12 cellular contexts compared by ENCODE assay signal in the genomic region with DNA sequence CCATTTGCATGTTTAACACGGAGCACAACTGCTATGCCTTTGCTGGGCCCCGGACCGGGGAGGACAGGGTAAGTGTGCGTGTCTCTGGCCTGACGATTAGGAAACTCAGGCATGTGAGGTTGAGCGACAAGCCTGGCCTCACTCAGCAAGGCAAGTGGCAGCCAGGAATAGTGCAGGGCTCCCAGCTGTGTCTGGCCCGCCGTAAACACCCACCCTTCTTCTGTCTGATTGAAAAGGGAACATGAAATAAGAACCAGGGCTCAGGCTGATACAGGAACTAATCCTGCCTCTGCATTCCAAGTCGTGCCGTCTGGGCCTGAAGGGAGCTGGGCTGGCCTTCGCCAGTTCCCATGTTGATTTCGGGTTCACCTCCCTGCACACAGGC. TPM values are rescaled to one million over a fixed set of nuclear protein-coding genes. Genes with fewer than 3 reads are reported as not detected.
DNase-seq lines count a peak whose midpoint lies in the region; ATAC-seq and TF ChIP-seq lines count a peak whose summit lies in the region.
"Had no signal": no experiment of that assay in that cellular context is flagged by ENCODE, and none has a peak within 500 bp of the region (broad histone marks: within the 10 kb centered on the region; RNA-seq: fewer than 3 reads in every experiment).

No MANE protein-coding gene starts in this region.

- peaks cover 7% of the 10 kb centered on the region for H3K4me1 Mint-ChIP-seq in activated T-helper 17 cell treated with anti-CD3 and anti-CD28 coated beads, Interleukin-2, amount 50 U/mL, for 72 hours

- ATAC-seq in activated T-helper 17 cell treated with anti-CD3 and anti-CD28 coated beads, Interleukin-2, amount 50 U/mL, for 72 hours (replicated peaks), result no peak
- ATAC-seq in lower lobe of right lung, result peak; percentile 36 to 61
- ATAC-seq in activated CD4-positive, CD25-positive, alpha-beta regulatory T cell treated with anti-CD3 and anti-CD28 coated beads, Interleukin-2, amount 50 U/mL, for 24 hours, result no peak

- H3K9me3 ChIP-seq in A673 (ENCODE audit: low read depth, low read length, poor library complexity, severe bottlenecking), result no peaks in the 10 kb centered on the region
- H3K9me3 ChIP-seq in lower lobe of right lung, result no peaks in the 10 kb centered on the region

- no peak overlapping the region for H3K4me3 ChIP-seq in A673 (ENCODE audit: low read depth, low read length, poor library complexity, severe bottlenecking)
- H3K4me3 ChIP-seq in H7 (ENCODE audit: insufficient read depth, low read depth, low read length), result no peak overlapping the region
- no peak overlapping the region for H3K4me3 ChIP-seq in lower lobe of right lung

- H3K27ac ChIP-seq in A673 (ENCODE audit: low read depth, low read length, poor library complexity, severe bottlenecking), result peak overlapping the region; percentile 94
- H3K27ac ChIP-seq in lower lobe of right lung, result peak overlapping the region; percentile 82

- no peaks in the 10 kb centered on the region for H3K27me3 Mint-ChIP-seq in activated T-helper 17 cell treated with anti-CD3 and anti-CD28 coated beads, Interleukin-2, amount 50 U/mL, for 72 hours

- no peak for TF ChIP-seq CTCF in A673 (conservative IDR thresholded peaks at IDR 0.05; ENCODE audit: low read depth, low read length)
- no peak for TF ChIP-seq CTCF in lower lobe of right lung (IDR thresholded peaks at IDR 0.05)

- no TSS peak for BruUV-seq in A673 (replicated peaks; lab: Mats Ljungman, UMichigan)

- DNase-seq in A673 (ENCODE audit: low spot score), result peak; percentile 53
- peak; percentile 43 for DNase-seq in H7
- DNase-seq in lower lobe of right lung, result peak; percentile 71
- DNase-seq in NCI-H2029 treated with DMSO at 0.1 percent for 48 hours (lab: John Stamatoyannopoulos, UW), result no peak
- DNase-seq in NCI-H446 treated with DMSO at 0.1 percent for 48 hours (lab: John Stamatoyannopoulos, UW), result no peak
- no peak for DNase-seq in hepatic stellate cell (ENCODE audit: low spot score)
- DNase-seq: activated effector memory CD4-positive, alpha-beta T cell treated with anti-CD3 and anti-CD28 coated beads, Interleukin-2, amount 50 U/mL, for 16 hours; HFFc6; NCI-H524; stimulated activated CD4-positive, alpha-beta T cell treated with anti-CD3 and anti-CD28 coated beads, Interleukin-4, amount 100 ng/mL, for 1 hour had no signal

- H3K27ac Mint-ChIP-seq in activated T-helper 17 cell treated with anti-CD3 and anti-CD28 coated beads, Interleukin-2, amount 50 U/mL, for 72 hours, result no peak overlapping the region
- H3K27ac Mint-ChIP-seq: HFFc6 had no signal

- H3K9me3 Mint-ChIP-seq in activated T-helper 17 cell treated with anti-CD3 and anti-CD28 coated beads, Interleukin-2, amount 50 U/mL, for 72 hours, result no peaks in the 10 kb centered on the region
- H3K9me3 Mint-ChIP-seq: HFFc6 had no signal

- POLR2A ChIA-PET in A673 (lab: Charles Lee; ENCODE audit: low non-redundant PET), result no interaction called here

- H3K4me1 ChIP-seq in A673 (ENCODE audit: insufficient read depth, low read length, poor library complexity, severe bottlenecking), result peaks cover 43% of the 10 kb centered on the region
- H3K4me1 ChIP-seq in lower lobe of right lung, result peaks cover 43% of the 10 kb centered on the region

- CTCF ChIA-PET in A673 (lab: Charles Lee), result no interaction called here

- H3K36me3 Mint-ChIP-seq in activated T-helper 17 cell treated with anti-CD3 and anti-CD28 coated beads, Interleukin-2, amount 50 U/mL, for 72 hours (ENCODE audit: low read depth), result peaks cover 10% of the 10 kb centered on the region

- intact Hi-C loops in A673 (cut with micrococcal nuclease; ENCODE audit: unreplicated experiment), result loop anchor here (5.0 kb wide), 1 partner anchor 47 kb away; no protein-coding TSS in a partner anchor
- intact Hi-C loops in lower lobe of right lung (cut with DNase I), result no loop called here

- no peaks in the 10 kb centered on the region for H3K36me3 ChIP-seq in A673 (ENCODE audit: insufficient read depth, low read length, poor library complexity, severe bottlenecking)
- H3K36me3 ChIP-seq in H7 (replicated peaks; ENCODE audit: control insufficient read depth, insufficient read depth, low read length), result no peaks in the 10 kb centered on the region
- H3K36me3 ChIP-seq in lower lobe of right lung, result peaks cover 6% of the 10 kb centered on the region

- H3K4me3 Mint-ChIP-seq in activated T-helper 17 cell treated with anti-CD3 and anti-CD28 coated beads, Interleukin-2, amount 50 U/mL, for 72 hours, result peak overlapping the region; percentile 85
- H3K4me3 Mint-ChIP-seq: HFFc6 had no signal

- H3K27me3 ChIP-seq in A673 (replicated peaks; ENCODE audit: insufficient read depth, low read depth, low read length, poor library complexity) (no peaks in the 10 kb centered on the region), H7 (ENCODE audit: control insufficient read depth, insufficient read depth, low read length) (no peaks in the 10 kb centered on the region), lower lobe of right lung (ENCODE audit: low read depth) (no peaks in the 10 kb centered on the region)

RNA-seq across cellular contexts. Expression of a gene that starts 22.2 kb away (rescaled TPM):
- total RNA-seq in A673 (2021) (0.84 and 1.7 TPM in 2 replicates), lower lobe of right lung (18.3 TPM)
- 1.6 and 3.4 TPM in 2 replicates for total RNA-seq in H7 (2014; rRNA removed; shearing (Covaris generic))
- total RNA-seq in activated T-helper 17 cell treated with anti-CD3 and anti-CD28 coated beads, Interleukin-2, amount 50 U/mL, for 72 hours, result 10 to 100 TPM; 29.1 to 50.2 TPM

RNA-seq across cellular contexts. Expression of a gene that starts 35.4 kb away (rescaled TPM):
- total RNA-seq in A673 (2021) (not detected in 2 replicates), lower lobe of right lung (1.7 TPM)
- total RNA-seq in H7 (2014; rRNA removed; shearing (Covaris generic)), result 8.2 and 8.8 TPM in 2 replicates
- not detected for total RNA-seq in activated T-helper 17 cell treated with anti-CD3 and anti-CD28 coated beads, Interleukin-2, amount 50 U/mL, for 72 hours

Comparison
In these comparisons a context has a peak if more than half of its experiments do, and no peak if none do; other contexts are left out.
1. DNase-seq: peak in A673 (single experiment), H7 (single experiment) and lower lobe of right lung (single experiment); none in NCI-H2029 treated with DMSO at 0.1 percent for 48 hours (single experiment), NCI-H446 treated with DMSO at 0.1 percent for 48 hours (single experiment) and hepatic stellate cell (single experiment).
2. ATAC-seq: peak in lower lobe of right lung (2 of 2); none in activated T-helper 17 cell treated with anti-CD3 and anti-CD28 coated beads, Interleukin-2, amount 50 U/mL, for 72 hours (single experiment) and activated CD4-positive, CD25-positive, alpha-beta regulatory T cell treated with anti-CD3 and anti-CD28 coated beads, Interleukin-2, amount 50 U/mL, for 24 hours (0 of 2).